8 cellular contexts compared by ENCODE assay signal in the genomic region with DNA sequence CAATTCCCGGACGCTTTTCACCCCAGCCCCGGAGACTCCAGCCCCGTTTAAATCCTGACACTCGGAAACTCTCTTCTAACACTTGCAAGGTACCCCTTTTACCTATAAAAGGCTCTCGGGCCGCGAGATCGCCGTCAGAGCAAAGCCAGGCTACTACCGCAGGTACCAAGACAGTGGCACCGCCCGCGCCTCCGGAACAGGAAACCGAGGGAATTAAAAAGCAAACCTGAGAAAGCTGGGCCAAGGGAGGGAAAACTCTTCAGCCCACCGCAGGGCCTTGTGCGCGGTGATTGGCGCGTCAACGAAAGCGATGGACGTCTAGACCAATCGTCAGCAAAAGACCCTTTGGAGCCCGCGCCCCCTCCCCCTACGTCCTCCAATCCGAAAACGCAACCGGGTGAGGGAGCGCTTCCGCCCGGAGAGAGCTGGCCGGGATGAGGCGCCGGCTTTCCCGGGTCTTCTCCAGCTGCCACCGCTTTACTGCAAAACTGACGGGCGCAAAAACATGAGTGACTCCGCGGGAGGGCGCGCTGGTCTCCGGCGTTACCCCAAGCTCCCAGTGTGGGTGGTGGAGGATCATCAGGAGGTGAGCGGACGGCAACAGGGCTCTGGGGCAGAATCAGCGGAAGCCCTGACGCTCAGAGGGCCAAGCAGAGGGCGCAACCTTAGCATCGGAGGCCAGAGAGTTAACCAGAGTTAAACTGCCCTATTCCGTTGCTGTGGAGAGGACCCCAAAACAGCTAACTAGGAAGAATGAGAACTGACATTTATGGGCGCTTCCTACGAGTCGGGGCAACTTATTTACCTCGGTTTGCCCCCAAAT. TPM values are rescaled to one million over a fixed set of nuclear protein-coding genes. Genes with fewer than 3 reads are reported as not detected.
DNase-seq lines count a peak whose midpoint lies in the region; ATAC-seq and TF ChIP-seq lines count a peak whose summit lies in the region.

A gene (plus strand): TSS at position 414 of the 823 bp plus-strand sequence. CDS start 92 bp downstream, at position 506.
A gene with protein sequence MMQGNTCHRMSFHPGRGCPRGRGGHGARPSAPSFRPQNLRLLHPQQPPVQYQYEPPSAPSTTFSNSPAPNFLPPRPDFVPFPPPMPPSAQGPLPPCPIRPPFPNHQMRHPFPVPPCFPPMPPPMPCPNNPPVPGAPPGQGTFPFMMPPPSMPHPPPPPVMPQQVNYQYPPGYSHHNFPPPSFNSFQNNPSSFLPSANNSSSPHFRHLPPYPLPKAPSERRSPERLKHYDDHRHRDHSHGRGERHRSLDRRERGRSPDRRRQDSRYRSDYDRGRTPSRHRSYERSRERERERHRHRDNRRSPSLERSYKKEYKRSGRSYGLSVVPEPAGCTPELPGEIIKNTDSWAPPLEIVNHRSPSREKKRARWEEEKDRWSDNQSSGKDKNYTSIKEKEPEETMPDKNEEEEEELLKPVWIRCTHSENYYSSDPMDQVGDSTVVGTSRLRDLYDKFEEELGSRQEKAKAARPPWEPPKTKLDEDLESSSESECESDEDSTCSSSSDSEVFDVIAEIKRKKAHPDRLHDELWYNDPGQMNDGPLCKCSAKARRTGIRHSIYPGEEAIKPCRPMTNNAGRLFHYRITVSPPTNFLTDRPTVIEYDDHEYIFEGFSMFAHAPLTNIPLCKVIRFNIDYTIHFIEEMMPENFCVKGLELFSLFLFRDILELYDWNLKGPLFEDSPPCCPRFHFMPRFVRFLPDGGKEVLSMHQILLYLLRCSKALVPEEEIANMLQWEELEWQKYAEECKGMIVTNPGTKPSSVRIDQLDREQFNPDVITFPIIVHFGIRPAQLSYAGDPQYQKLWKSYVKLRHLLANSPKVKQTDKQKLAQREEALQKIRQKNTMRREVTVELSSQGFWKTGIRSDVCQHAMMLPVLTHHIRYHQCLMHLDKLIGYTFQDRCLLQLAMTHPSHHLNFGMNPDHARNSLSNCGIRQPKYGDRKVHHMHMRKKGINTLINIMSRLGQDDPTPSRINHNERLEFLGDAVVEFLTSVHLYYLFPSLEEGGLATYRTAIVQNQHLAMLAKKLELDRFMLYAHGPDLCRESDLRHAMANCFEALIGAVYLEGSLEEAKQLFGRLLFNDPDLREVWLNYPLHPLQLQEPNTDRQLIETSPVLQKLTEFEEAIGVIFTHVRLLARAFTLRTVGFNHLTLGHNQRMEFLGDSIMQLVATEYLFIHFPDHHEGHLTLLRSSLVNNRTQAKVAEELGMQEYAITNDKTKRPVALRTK (N-terminal part only) (minus strand): TSS at position 206 of the 823 bp plus-strand sequence. CDS start 3,034 bp downstream, outside the sequence.

- CTCF ChIA-PET in PC-9 (lab: Charles Lee) = interaction anchor here (1.0 to 2.2 kb wide), 4 partner anchors 277 to 1058 kb away, joined by 3 to 9 read pairs (median 4); no protein-coding TSS in a partner anchor

- BruUV-seq in PC-9 (replicated peaks; lab: Mats Ljungman, UMichigan) = no TSS peak

- H3K36me3 ChIP-seq in PC-9 (ENCODE audit: low read depth) (peaks cover 37% of the 10 kb centered on the region), esophagus (ENCODE audit: control insufficient read depth in 2 of 2, insufficient read depth in 2 of 2, low read length in 1 of 2) (peaks cover 4 to 18% of the 10 kb centered on the region in 2 donors), mucosa of stomach (ENCODE audit: control insufficient read depth, insufficient read depth, low read length) (no peaks in the 10 kb centered on the region)

- peak within 1 kb of the TSS; percentile 98 for H3K4me2 ChIP-seq in PC-9

- no peaks in the 10 kb centered on the region for H4K20me1 ChIP-seq in PC-9 (ENCODE audit: insufficient read depth)

- peak within 1 kb of the TSS; percentile 99 for H3K4me3 ChIP-seq in Jurkat, Clone E6-1 (ENCODE audit: low read length)
- H3K4me3 ChIP-seq in PC-9 (peak within 1 kb of the TSS; percentile 92), esophagus (ENCODE audit: low read depth in 1 of 2, low read length in 2 of 2) (peak within 1 kb of the TSS; percentile 76 to 91), mucosa of stomach (ENCODE audit: low read length) (peak within 1 kb of the TSS; percentile 99)

- H3K9ac ChIP-seq in mucosa of stomach (ENCODE audit: low read length) = peak within 1 kb of the TSS; percentile 71

- DNase-seq in DMS53 (lab: John Stamatoyannopoulos, UW) (peak; percentile 97), PC-9 (peak; percentile 98 to 100)
- DNase-seq in Jurkat, Clone E6-1 (ENCODE audit: low read depth, low spot score) = peak; percentile 96
- DNase-seq in activated T-cell treated with anti-CD3 and anti-CD28 coated beads, Interleukin-2, amount 50 U/mL, for 1 hour = peak; percentile 89
- DNase-seq in stimulated activated CD8-positive, alpha-beta memory T cell treated with anti-CD3 and anti-CD28 coated beads, Interleukin-7, amount 100 ng/mL, for 1 hour (ENCODE audit: low read depth in 2 of 2) = peak; percentile 81 to 82

- H2AFZ ChIP-seq in PC-9 = peak within 1 kb of the TSS; percentile 99

- peaks cover 10% of the 10 kb centered on the region for H3F3A ChIP-seq in PC-9 (ENCODE audit: insufficient read depth, low read depth)

- POLR2A ChIA-PET in PC-9 (lab: Charles Lee; ENCODE audit: unreplicated experiment) = interaction anchor here (0.6 to 0.7 kb wide), 2 partner anchors 644 to 1058 kb away, joined by 6 to 7 read pairs; no protein-coding TSS in a partner anchor

- H3K9me3 ChIP-seq in PC-9 (ENCODE audit: insufficient read depth, low read depth) (no peaks in the 10 kb centered on the region), esophagus (ENCODE audit: control insufficient read depth in 2 of 2, insufficient read depth in 1 of 2, low read depth in 1 of 2, low read length in 1 of 2) (no peaks in the 10 kb centered on the region), mucosa of stomach (ENCODE audit: control insufficient read depth, low read length) (no peaks in the 10 kb centered on the region)

- TF ChIP-seq CTCF in PC-9 (conservative IDR thresholded peaks at IDR 0.05) = no peak; the same call in 1 of the 2 replicates

- WGBS in esophagus, 2 donors = 0 to 1% methylated on average over 58 of the region's 58 CpGs

- H3K27me3 ChIP-seq in PC-9 (ENCODE audit: insufficient read depth, low read depth) (no peaks in the 10 kb centered on the region), esophagus (ENCODE audit: control insufficient read depth in 1 of 2, insufficient read depth in 2 of 2, low read length in 2 of 2) (no peaks in the 10 kb centered on the region), mucosa of stomach (ENCODE audit: control insufficient read depth, insufficient read depth, low read length) (no peaks in the 10 kb centered on the region)

- intact Hi-C loops in PC-9 (cut with micrococcal nuclease; ENCODE audit: unreplicated experiment) = loop anchor here (1.0 to 10.0 kb wide), 2 partner anchors 561 to 843 kb away; no protein-coding TSS in a partner anchor

- H3K4me1 ChIP-seq in PC-9 (replicated peaks; ENCODE audit: insufficient read depth) = peaks cover 28% of the 10 kb centered on the region
- H3K4me1 ChIP-seq in esophagus (ENCODE audit: control insufficient read depth in 2 of 2, insufficient read depth in 2 of 2, low read length in 1 of 2) = peaks cover 3 to 4% of the 10 kb centered on the region in 2 donors
- peaks cover 14% of the 10 kb centered on the region for H3K4me1 ChIP-seq in mucosa of stomach (ENCODE audit: control insufficient read depth, insufficient read depth, low read length)

- H3K27ac ChIP-seq in PC-9 (peak within 1 kb of the TSS; percentile 35), esophagus (ENCODE audit: low read depth in 2 of 2, low read length in 1 of 2) (peak within 1 kb of the TSS; percentile 78 to 93)

- peak; percentile 95 for ATAC-seq in GM21619 (IDR thresholded peaks at IDR 0.05; ENCODE audit: unreplicated experiment)

- H3K9me2 ChIP-seq in PC-9 (ENCODE audit: insufficient read depth) = no peaks in the 10 kb centered on the region

- peaks cover 44% of the 10 kb centered on the region for H3K79me2 ChIP-seq in PC-9 (ENCODE audit: low read depth)

RNA-seq across cellular contexts. Expression of the first gene that starts in this region (rescaled TPM):
- 21.7 TPM for polyA plus RNA-seq in Jurkat, Clone E6-1 (2012; ENCODE audit: insufficient read depth, insufficient read length)
- total RNA-seq in PC-9 (2021) = 35.2 and 46.7 TPM in 2 replicates
- polyA plus RNA-seq in esophagus = 1 to 10 TPM; 5.9 to 7.3 TPM

RNA-seq across cellular contexts. Expression of the second gene that starts in this region (rescaled TPM):
- 118 TPM for polyA plus RNA-seq in Jurkat, Clone E6-1 (2012; ENCODE audit: insufficient read depth, insufficient read length)
- 154 and 162 TPM in 2 replicates for total RNA-seq in PC-9 (2021)
- 10 to 100 TPM; 21.8 to 34.6 TPM for polyA plus RNA-seq in esophagus

Comparison
In these comparisons a context has a peak if more than half of its experiments do, and no peak if none do; other contexts are left out.
1. Peak in every context shown above with its lines: DNase-seq, ATAC-seq, H3K4me3 ChIP-seq and H3K27ac ChIP-seq.